8 cellular contexts compared by ENCODE assay signal in genomic region chr2:186575302-186575701, GRCh38. TPM values are rescaled to one million over a fixed set of nuclear protein-coding genes. Genes with fewer than 3 reads are reported as not detected.
DNase-seq lines count a peak whose midpoint lies in the region; ATAC-seq and TF ChIP-seq lines count a peak whose summit lies in the region.

No MANE protein-coding gene starts in this region.

- no peak for TF ChIP-seq POLR2A in prostate gland (IDR thresholded peaks at IDR 0.05)

- ATAC-seq in GM21723 (IDR thresholded peaks at IDR 0.05; ENCODE audit: unreplicated experiment) (peak; percentile 64), HG02885 (IDR thresholded peaks at IDR 0.05; ENCODE audit: poor library complexity, unreplicated experiment) (no peak)

- intact Hi-C loops in prostate gland (cut with DNase I) = no loop called here

- H3K4me3 ChIP-seq in BJ (ENCODE audit: low read depth, low read length) (no peak overlapping the region), coronary artery (no peak overlapping the region), prostate gland (no peak overlapping the region)

- H3K4me1 ChIP-seq in prostate gland (replicated peaks) = no peaks in the 10 kb centered on the region

- TF ChIP-seq CTCF in BJ (IDR thresholded peaks at IDR 0.05; ENCODE audit: insufficient read depth, low read depth, low read length) (no peak), coronary artery (IDR thresholded peaks at IDR 0.05) (no peak), prostate gland (IDR thresholded peaks at IDR 0.05) (no peak)

- H3K36me3 ChIP-seq in BJ (ENCODE audit: control insufficient read depth, insufficient read depth, low read length) (no peaks in the 10 kb centered on the region), prostate gland (no peaks in the 10 kb centered on the region)

- peak overlapping the region; percentile 33 to 66 for H3K27ac ChIP-seq in coronary artery
- H3K27ac ChIP-seq in prostate gland = no peak overlapping the region

- POLR2A ChIA-PET in BJ (lab: Charles Lee) = interaction anchor here (0.6 kb wide), 1 partner anchor 32 kb away, joined by 4 read pairs; no protein-coding TSS in a partner anchor

- no peaks in the 10 kb centered on the region for H3K27me3 ChIP-seq in BJ (ENCODE audit: control insufficient read depth, insufficient read depth, low read length)
- no peaks in the 10 kb centered on the region for H3K27me3 ChIP-seq in prostate gland (replicated peaks; ENCODE audit: insufficient read depth)

- H3K9me3 ChIP-seq in prostate gland = no peaks in the 10 kb centered on the region

- DNase-seq in BJ (ENCODE audit: low read depth) = peak; percentile 92
- DNase-seq in NCI-H460 (ENCODE audit: extremely low read depth, low read depth) = peak; percentile 58
- no peak for DNase-seq in coronary artery (ENCODE audit: low spot score)
- DNase-seq in midbrain (lab: John Stamatoyannopoulos, UW) = peak; percentile 13
- DNase-seq in prostate gland (ENCODE audit: low spot score) = no peak
- DNase-seq in DMS79 (lab: John Stamatoyannopoulos, UW) = no peak

- CTCF ChIA-PET in BJ (lab: Yijun Ruan, JAX) = interaction anchor here (2.1 kb wide), 1 partner anchor 24 kb away, joined by 6 read pairs; no protein-coding TSS in a partner anchor

- 8% methylated on average over 1 of the region's 1 CpG for WGBS in prostate gland

RNA-seq across cellular contexts. Expression of gene ITGAV, which starts 14.6 kb away (rescaled TPM):
- polyA plus RNA-seq in BJ (2011; rRNA removed) = 103 and 153 TPM in 2 replicates
- 101 and 102 TPM in 2 replicates for polyA minus RNA-seq in BJ (2011; rRNA and poly(A)+ RNA removed)
- 65.3 and 71.6 TPM in 2 replicates for total RNA-seq in NCI-H460 (2014; rRNA removed; shearing (Covaris generic))
- polyA plus RNA-seq in NCI-H460 (2014; cell fraction: nucleus; rRNA removed) = 47.0 and 75.8 TPM in 2 replicates
- 10 to 100 TPM; 47.0 to 84.8 TPM for total RNA-seq in prostate gland

Comparison
In these comparisons a context has a peak if more than half of its experiments do, and no peak if none do; other contexts are left out.
1. DNase-seq: peak in BJ (single experiment), NCI-H460 (single experiment) and midbrain (single experiment); none in coronary artery (single experiment), prostate gland (single experiment) and DMS79 (single experiment).
2. H3K27ac ChIP-seq: peak in coronary artery (2 of 2); none in prostate gland (0 of 2).